ENCODE assay signal across 10 cellular contexts in the genomic region with DNA sequence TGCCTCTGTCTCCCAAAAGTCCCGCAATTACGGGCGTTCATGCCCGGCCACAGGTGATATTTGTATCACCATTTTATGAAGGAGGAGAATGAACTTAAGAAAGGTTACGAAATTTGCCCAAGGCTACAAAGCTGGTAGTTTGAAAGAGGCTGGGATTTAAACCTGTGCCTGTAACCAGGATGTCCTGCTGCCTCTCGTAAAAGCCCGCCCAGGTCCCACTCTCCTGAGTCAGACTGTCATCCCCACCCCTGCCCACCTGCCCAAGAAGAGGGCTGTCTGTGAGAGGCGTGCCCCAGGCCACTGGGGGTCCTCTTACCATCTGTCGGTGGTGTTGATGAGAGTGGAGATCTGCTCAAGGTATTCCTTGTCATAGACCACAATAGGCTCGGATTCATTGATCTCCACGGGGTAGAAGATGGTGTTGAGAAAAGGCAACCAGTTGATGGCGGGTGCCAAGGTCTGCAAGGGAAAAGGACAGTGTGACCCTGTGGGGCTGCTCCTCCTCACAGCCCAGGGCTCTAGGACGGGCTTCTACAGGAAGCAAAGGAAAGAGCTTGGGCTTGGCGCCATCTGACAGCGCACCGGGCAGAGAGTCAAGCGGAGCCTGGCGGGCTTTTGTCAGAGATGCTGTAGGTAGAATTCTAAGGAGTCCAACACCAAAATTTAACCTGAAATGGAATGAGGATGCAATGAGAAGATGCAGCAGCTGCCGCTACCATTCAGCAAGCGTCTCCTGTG.
"Had no signal": no experiment of that assay in that cellular context is flagged by ENCODE, and none has a peak within 500 bp of the region (broad histone marks: within the 10 kb centered on the region; RNA-seq: fewer than 3 reads in every experiment).

No MANE protein-coding gene starts in this region.

- H3K4me3 Mint-ChIP-seq: naive thymus-derived CD4-positive, alpha-beta T cell; T-cell had no signal

- H3K27me3 Mint-ChIP-seq: naive thymus-derived CD4-positive, alpha-beta T cell; T-cell had no signal

- H3K4me1 Mint-ChIP-seq: naive thymus-derived CD4-positive, alpha-beta T cell; T-cell had no signal

- H3K27ac ChIP-seq: ascending aorta, esophagus squamous epithelium, tibial nerve had no signal

- DNase-seq: activated gamma-delta T cell; esophagus squamous epithelium; hippocampal formation; naive thymus-derived CD4-positive, alpha-beta T cell; stimulated activated CD4-positive, alpha-beta T cell treated with anti-CD3 and anti-CD28 coated beads, Interleukin-4, amount 100 ng/mL, for 24 hours; stimulated activated naive CD4-positive, alpha-beta T cell treated with Interleukin-2 at 50 U/mL for 16 hours; T-cell; T-helper 9 cell had no signal

- H3K27ac Mint-ChIP-seq: T-cell had no signal

- H3K9me3 Mint-ChIP-seq: T-cell had no signal
